In the genomic region with DNA sequence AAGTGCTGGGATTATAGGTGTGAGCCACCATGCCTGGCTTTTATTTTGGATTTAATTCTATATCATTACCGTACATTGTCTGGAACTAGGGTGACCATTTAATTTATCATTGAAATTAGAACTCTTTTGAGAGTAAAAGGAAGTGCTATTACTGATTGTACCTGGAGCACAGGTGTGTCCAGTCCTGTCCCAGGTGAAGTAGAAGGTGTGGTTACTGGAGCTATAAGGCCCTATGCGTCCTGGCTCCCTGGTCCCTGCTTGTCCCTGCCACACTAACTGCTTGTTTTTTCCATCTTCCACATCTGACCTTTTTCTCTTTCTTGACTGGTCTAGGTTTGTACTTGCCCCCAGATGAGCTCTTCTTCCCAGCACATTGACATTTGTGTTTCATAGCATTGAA, we compare ENCODE assay signal across 27 cellular contexts.
"Had no signal": no experiment of that assay in that cellular context is flagged by ENCODE, and none has a peak within 500 bp of the region (broad histone marks: within the 10 kb centered on the region; RNA-seq: fewer than 3 reads in every experiment).

No MANE protein-coding gene starts in this region.

- H3K27me3 Mint-ChIP-seq: stimulated activated naive CD8-positive, alpha-beta T cell treated with anti-CD3 and anti-CD28 coated beads, Interleukin-15, amount 100 ng/mL, for 72 hours; stimulated activated naive CD8-positive, alpha-beta T cell treated with anti-CD3 and anti-CD28 coated beads, Interleukin-15, Interleukin-2, amounts not matched to agents 100 ng/mL and 50 ng/mL, for 24 hours; type B pancreatic cell had no signal

- H3K36me3 ChIP-seq: stomach, suprapubic skin, thoracic aorta, thyroid gland, tibial artery, tibial nerve, transverse colon, upper lobe of left lung, upper lobe of right lung, uterus, vagina had no signal

- H3K4me3 ChIP-seq: stomach, suprapubic skin, testis, thoracic aorta, thyroid gland, tibial artery, tibial nerve, transverse colon, upper lobe of left lung, upper lobe of right lung, uterus, vagina had no signal

- H3K27ac Mint-ChIP-seq: stimulated activated effector memory CD8-positive, alpha-beta T cell treated with anti-CD3 and anti-CD28 coated beads, Interleukin-12 subunit alpha, Interleukin-12 subunit beta, amount 100 ng/mL, for 72 hours; stimulated activated naive B cell treated with anti-CD40 and anti-IgM and Interleukin-4, amounts not matched to agents 10 μg/mL and 1 μg/mL and 100 μg/mL, for 72 hours; stimulated activated naive CD8-positive, alpha-beta T cell treated with anti-CD3 and anti-CD28 coated beads, Interleukin-15, amount 100 ng/mL, for 72 hours; stimulated activated naive CD8-positive, alpha-beta T cell treated with anti-CD3 and anti-CD28 coated beads, Interleukin-15, Interleukin-2, amounts not matched to agents 100 ng/mL and 50 ng/mL, for 24 hours; type B pancreatic cell had no signal

- H3K9me3 ChIP-seq: stomach, suprapubic skin, testis, thoracic aorta, thyroid gland, tibial artery, tibial nerve, transverse colon, upper lobe of left lung, upper lobe of right lung, uterus, vagina had no signal

- H3K4me1 ChIP-seq: stomach, suprapubic skin, testis, tibial artery, transverse colon, upper lobe of left lung, upper lobe of right lung, uterus, vagina had no signal

- H3K4me1 Mint-ChIP-seq: stimulated activated effector memory CD8-positive, alpha-beta T cell treated with anti-CD3 and anti-CD28 coated beads, Interleukin-12 subunit alpha, Interleukin-12 subunit beta, amount 100 ng/mL, for 72 hours; stimulated activated naive B cell treated with anti-CD40 and anti-IgM and Interleukin-4, amounts not matched to agents 10 μg/mL and 1 μg/mL and 100 μg/mL, for 72 hours; stimulated activated naive CD8-positive, alpha-beta T cell treated with anti-CD3 and anti-CD28 coated beads, Interleukin-15, amount 100 ng/mL, for 72 hours had no signal

- DNase-seq: stimulated activated CD4-positive, alpha-beta T cell treated with anti-CD3 and anti-CD28 coated beads, Interleukin-2, amount 100 ng/mL, for 48 hours; stimulated activated CD4-positive, alpha-beta T cell treated with anti-CD3 and anti-CD28 coated beads, Interleukin-4, amount 100 ng/mL, for 1 hour; stimulated activated CD4-positive, alpha-beta T cell treated with anti-CD3 and anti-CD28 coated beads, Interleukin-4, amount 100 ng/mL, for 24 hours; stimulated activated CD4-positive, alpha-beta T cell treated with anti-CD3 and anti-CD28 coated beads, Interleukin-4, amount 100 ng/mL, for 4 hours; stimulated activated CD8-positive, alpha-beta memory T cell treated with anti-CD3 and anti-CD28 coated beads, Interleukin-4, amount 100 ng/mL, for 48 hours; stimulated activated naive B cell treated with anti-CD40 and anti-IgM and Interleukin-4, amounts not matched to agents 10 μg/mL and 1 μg/mL and 100 μg/mL, for 72 hours; stimulated activated naive CD4-positive, alpha-beta T cell; stimulated activated naive CD4-positive, alpha-beta T cell treated with Interleukin-2 at 50 U/mL for 16 hours; stimulated activated naive CD8-positive, alpha-beta T cell treated with anti-CD3 and anti-CD28 coated beads, Interleukin-15, amount 100 ng/mL, for 72 hours; stimulated activated naive CD8-positive, alpha-beta T cell treated with anti-CD3 and anti-CD28 coated beads, Interleukin-15, Interleukin-2, amounts not matched to agents 100 U/mL and 50 U/mL, for 24 hours; stomach; substantia nigra; testis; thyroid gland; tibial artery; transverse colon; trophoblast cell; upper lobe of left lung; upper lobe of right lung; uterus had no signal

- H3K36me3 Mint-ChIP-seq: stimulated activated effector memory CD8-positive, alpha-beta T cell treated with anti-CD3 and anti-CD28 coated beads, Interleukin-12 subunit alpha, Interleukin-12 subunit beta, amount 100 ng/mL, for 72 hours; stimulated activated naive B cell treated with anti-CD40 and anti-IgM and Interleukin-4, amounts not matched to agents 10 μg/mL and 1 μg/mL and 100 μg/mL, for 72 hours; type B pancreatic cell had no signal

- ATAC-seq: stimulated activated effector memory CD8-positive, alpha-beta T cell treated with anti-CD3 and anti-CD28 coated beads, Interleukin-12 subunit alpha, Interleukin-12 subunit beta, amount 100 ng/mL, for 72 hours; stimulated activated naive B cell treated with anti-CD40 and anti-IgM and Interleukin-4, amounts not matched to agents 10 μg/mL and 1 μg/mL and 100 μg/mL, for 72 hours; stimulated activated naive CD8-positive, alpha-beta T cell treated with anti-CD3 and anti-CD28 coated beads, Interleukin-15, amount 100 ng/mL, for 72 hours; stimulated activated naive CD8-positive, alpha-beta T cell treated with anti-CD3 and anti-CD28 coated beads, Interleukin-15, Interleukin-2, amounts not matched to agents 100 U/mL and 50 U/mL, for 24 hours; upper lobe of right lung had no signal

- H3K4me3 Mint-ChIP-seq: stimulated activated effector memory CD8-positive, alpha-beta T cell treated with anti-CD3 and anti-CD28 coated beads, Interleukin-12 subunit alpha, Interleukin-12 subunit beta, amount 100 ng/mL, for 72 hours; stimulated activated naive B cell treated with anti-CD40 and anti-IgM and Interleukin-4, amounts not matched to agents 10 μg/mL and 1 μg/mL and 100 μg/mL, for 72 hours; stimulated activated naive CD8-positive, alpha-beta T cell treated with anti-CD3 and anti-CD28 coated beads, Interleukin-15, amount 100 ng/mL, for 72 hours; stimulated activated naive CD8-positive, alpha-beta T cell treated with anti-CD3 and anti-CD28 coated beads, Interleukin-15, Interleukin-2, amounts not matched to agents 100 ng/mL and 50 ng/mL, for 24 hours; type B pancreatic cell had no signal

- H3K9me3 Mint-ChIP-seq: stimulated activated naive B cell treated with anti-CD40 and anti-IgM and Interleukin-4, amounts not matched to agents 10 μg/mL and 1 μg/mL and 100 μg/mL, for 72 hours; stimulated activated naive CD8-positive, alpha-beta T cell treated with anti-CD3 and anti-CD28 coated beads, Interleukin-15, amount 100 ng/mL, for 72 hours; stimulated activated naive CD8-positive, alpha-beta T cell treated with anti-CD3 and anti-CD28 coated beads, Interleukin-15, Interleukin-2, amounts not matched to agents 100 ng/mL and 50 ng/mL, for 24 hours had no signal
